1 cellular context compared by ENCODE assay signal in the genomic region with DNA sequence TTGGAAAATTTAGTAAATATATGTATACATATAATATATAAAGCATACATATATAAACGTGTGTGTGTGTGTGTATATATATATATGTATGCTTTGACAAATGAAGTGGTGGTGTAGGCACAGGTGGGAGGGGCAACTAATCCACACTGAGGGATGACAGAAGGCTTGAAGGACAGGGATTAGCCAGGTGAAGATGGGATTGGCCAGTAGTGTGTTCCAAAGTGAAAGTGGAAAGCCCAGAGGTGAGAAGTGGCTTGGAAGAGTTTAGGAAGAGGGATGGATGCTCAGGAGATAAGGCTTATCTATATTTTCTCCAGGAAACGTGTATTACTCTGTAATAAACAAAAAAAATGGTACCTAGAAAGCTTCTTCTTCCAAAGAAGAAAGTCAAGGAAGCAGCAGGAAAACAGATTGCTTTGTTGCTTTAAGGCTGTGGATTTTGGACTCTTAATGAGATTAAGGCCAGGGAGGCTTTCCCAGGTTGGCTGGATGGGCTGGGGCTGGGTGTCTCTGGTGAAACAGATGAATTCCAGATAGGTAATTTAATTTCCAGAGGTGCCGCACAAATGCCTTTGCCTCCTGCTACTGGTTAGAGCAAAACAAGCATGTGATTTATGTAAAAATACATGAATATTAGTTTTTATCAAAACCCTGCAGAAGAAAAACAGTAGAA.
TF ChIP-seq lines count a peak whose summit lies in the region.

No MANE protein-coding gene starts in this region.

TF ChIP-seq in WTC11, 78 proteins besides CTCF, POLR2A, EP300 and RAD21 (continued from another document):
- TF ChIP-seq, protein P1, sequence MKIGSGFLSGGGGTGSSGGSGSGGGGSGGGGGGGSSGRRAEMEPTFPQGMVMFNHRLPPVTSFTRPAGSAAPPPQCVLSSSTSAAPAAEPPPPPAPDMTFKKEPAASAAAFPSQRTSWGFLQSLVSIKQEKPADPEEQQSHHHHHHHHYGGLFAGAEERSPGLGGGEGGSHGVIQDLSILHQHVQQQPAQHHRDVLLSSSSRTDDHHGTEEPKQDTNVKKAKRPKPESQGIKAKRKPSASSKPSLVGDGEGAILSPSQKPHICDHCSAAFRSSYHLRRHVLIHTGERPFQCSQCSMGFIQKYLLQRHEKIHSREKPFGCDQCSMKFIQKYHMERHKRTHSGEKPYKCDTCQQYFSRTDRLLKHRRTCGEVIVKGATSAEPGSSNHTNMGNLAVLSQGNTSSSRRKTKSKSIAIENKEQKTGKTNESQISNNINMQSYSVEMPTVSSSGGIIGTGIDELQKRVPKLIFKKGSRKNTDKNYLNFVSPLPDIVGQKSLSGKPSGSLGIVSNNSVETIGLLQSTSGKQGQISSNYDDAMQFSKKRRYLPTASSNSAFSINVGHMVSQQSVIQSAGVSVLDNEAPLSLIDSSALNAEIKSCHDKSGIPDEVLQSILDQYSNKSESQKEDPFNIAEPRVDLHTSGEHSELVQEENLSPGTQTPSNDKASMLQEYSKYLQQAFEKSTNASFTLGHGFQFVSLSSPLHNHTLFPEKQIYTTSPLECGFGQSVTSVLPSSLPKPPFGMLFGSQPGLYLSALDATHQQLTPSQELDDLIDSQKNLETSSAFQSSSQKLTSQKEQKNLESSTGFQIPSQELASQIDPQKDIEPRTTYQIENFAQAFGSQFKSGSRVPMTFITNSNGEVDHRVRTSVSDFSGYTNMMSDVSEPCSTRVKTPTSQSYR (CRISPR knock-in tag; IDR thresholded peaks at IDR 0.05): no peak
- TF ChIP-seq MXD4 (CRISPR knock-in tag; IDR thresholded peaks at IDR 0.05; ENCODE audit: borderline replicate concordance): no peak
- TF ChIP-seq OVOL2 (CRISPR knock-in tag; IDR thresholded peaks at IDR 0.05; ENCODE audit: borderline replicate concordance): no peak
- no peak for TF ChIP-seq GRHL2 (CRISPR knock-in tag; IDR thresholded peaks at IDR 0.05; ENCODE audit: insufficient replicate concordance, severe bottlenecking)
- TF ChIP-seq ESRRA (CRISPR knock-in tag; IDR thresholded peaks at IDR 0.05; ENCODE audit: borderline replicate concordance): no peak
- TF ChIP-seq, protein P2, sequence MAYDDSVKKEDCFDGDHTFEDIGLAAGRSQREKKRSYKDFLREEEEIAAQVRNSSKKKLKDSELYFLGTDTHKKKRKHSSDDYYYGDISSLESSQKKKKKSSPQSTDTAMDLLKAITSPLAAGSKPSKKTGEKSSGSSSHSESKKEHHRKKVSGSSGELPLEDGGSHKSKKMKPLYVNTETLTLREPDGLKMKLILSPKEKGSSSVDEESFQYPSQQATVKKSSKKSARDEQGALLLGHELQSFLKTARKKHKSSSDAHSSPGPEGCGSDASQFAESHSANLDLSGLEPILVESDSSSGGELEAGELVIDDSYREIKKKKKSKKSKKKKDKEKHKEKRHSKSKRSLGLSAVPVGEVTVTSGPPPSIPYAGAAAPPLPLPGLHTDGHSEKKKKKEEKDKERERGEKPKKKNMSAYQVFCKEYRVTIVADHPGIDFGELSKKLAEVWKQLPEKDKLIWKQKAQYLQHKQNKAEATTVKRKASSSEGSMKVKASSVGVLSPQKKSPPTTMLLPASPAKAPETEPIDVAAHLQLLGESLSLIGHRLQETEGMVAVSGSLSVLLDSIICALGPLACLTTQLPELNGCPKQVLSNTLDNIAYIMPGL (CRISPR knock-in tag; IDR thresholded peaks at IDR 0.05): no peak
- TF ChIP-seq SMAD4 (CRISPR knock-in tag; IDR thresholded peaks at IDR 0.05): no peak
- no peak for TF ChIP-seq ZBTB21 (CRISPR knock-in tag; IDR thresholded peaks at IDR 0.05; ENCODE audit: borderline replicate concordance)
- TF ChIP-seq, protein P3, sequence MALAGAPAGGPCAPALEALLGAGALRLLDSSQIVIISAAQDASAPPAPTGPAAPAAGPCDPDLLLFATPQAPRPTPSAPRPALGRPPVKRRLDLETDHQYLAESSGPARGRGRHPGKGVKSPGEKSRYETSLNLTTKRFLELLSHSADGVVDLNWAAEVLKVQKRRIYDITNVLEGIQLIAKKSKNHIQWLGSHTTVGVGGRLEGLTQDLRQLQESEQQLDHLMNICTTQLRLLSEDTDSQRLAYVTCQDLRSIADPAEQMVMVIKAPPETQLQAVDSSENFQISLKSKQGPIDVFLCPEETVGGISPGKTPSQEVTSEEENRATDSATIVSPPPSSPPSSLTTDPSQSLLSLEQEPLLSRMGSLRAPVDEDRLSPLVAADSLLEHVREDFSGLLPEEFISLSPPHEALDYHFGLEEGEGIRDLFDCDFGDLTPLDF (CRISPR knock-in tag; IDR thresholded peaks at IDR 0.05): no peak
- no peak for TF ChIP-seq CBFB (CRISPR knock-in tag; IDR thresholded peaks at IDR 0.05; ENCODE audit: low read depth)
- TF ChIP-seq, protein P4, sequence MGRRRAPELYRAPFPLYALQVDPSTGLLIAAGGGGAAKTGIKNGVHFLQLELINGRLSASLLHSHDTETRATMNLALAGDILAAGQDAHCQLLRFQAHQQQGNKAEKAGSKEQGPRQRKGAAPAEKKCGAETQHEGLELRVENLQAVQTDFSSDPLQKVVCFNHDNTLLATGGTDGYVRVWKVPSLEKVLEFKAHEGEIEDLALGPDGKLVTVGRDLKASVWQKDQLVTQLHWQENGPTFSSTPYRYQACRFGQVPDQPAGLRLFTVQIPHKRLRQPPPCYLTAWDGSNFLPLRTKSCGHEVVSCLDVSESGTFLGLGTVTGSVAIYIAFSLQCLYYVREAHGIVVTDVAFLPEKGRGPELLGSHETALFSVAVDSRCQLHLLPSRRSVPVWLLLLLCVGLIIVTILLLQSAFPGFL (CRISPR knock-in tag; IDR thresholded peaks at IDR 0.05; ENCODE audit: borderline replicate concordance): no peak
- TF ChIP-seq, protein P5, sequence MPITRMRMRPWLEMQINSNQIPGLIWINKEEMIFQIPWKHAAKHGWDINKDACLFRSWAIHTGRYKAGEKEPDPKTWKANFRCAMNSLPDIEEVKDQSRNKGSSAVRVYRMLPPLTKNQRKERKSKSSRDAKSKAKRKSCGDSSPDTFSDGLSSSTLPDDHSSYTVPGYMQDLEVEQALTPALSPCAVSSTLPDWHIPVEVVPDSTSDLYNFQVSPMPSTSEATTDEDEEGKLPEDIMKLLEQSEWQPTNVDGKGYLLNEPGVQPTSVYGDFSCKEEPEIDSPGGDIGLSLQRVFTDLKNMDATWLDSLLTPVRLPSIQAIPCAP (CRISPR knock-in tag; IDR thresholded peaks at IDR 0.05): no peak
